Comparison of ENCODE assay signal across 9 cellular contexts in genomic region chr14:91897716-91898115, GRCh38. TPM values are rescaled to one million over a fixed set of nuclear protein-coding genes. Genes with fewer than 3 reads are reported as not detected.
DNase-seq lines count a peak whose midpoint lies in the region; ATAC-seq and TF ChIP-seq lines count a peak whose summit lies in the region.
"Not testable (repeated sequence)": the region's sequence is repeated elsewhere in the genome, so short reads cannot be mapped to it uniquely, and the experiment has no call there.
"Had no signal": no experiment of that assay in that cellular context is flagged by ENCODE, and none has a peak within 500 bp of the region (broad histone marks: within the 10 kb centered on the region; RNA-seq: fewer than 3 reads in every experiment).

No MANE protein-coding gene starts in this region.

- TF ChIP-seq EP300 in sigmoid colon (IDR thresholded peaks at IDR 0.05) = not testable (repeated sequence)

- not testable (repeated sequence) for H3K79me1 ChIP-seq in mesendoderm (ENCODE audit: low read length)

- H3K79me2 ChIP-seq in mesendoderm (ENCODE audit: control insufficient read depth, insufficient read depth, low read length) = not testable (repeated sequence)

- not testable (repeated sequence) for H2BK15ac ChIP-seq in mesendoderm (replicated peaks; ENCODE audit: low read depth)

- H3K4me1 ChIP-seq in ascending aorta (peaks cover 42 to 59% of the 10 kb centered on the region in 2 donors), right atrium auricular region (peaks cover 0 to 31% of the 10 kb centered on the region in 2 donors), sigmoid colon (peaks cover 0 to 84% (median 64%) of the 10 kb centered on the region in 4 donors), upper lobe of right lung (peaks cover 30% of the 10 kb centered on the region)
- H3K4me1 ChIP-seq in endodermal cell (ENCODE audit: control insufficient read depth, insufficient read depth, low read length); mesendoderm (ENCODE audit: control insufficient read depth, low read depth, low read length): not testable (repeated sequence)

- H3K27me3 ChIP-seq in ascending aorta; endodermal cell (ENCODE audit: control insufficient read depth, insufficient read depth, low read length, poor library complexity, severe bottlenecking); right atrium auricular region; mesendoderm (ENCODE audit: insufficient read depth, low read length, poor library complexity); sigmoid colon; upper lobe of right lung: not testable (repeated sequence)

- WGBS in endodermal cell (ENCODE audit: insufficient coverage in 1 of 2, insufficient read length in 1 of 2), 2 experiments = 93 to 94% methylated on average over 4 of the region's 5 CpGs
- whole genome bisulfite sequencing in mesendoderm (ENCODE audit: extremely low coverage, insufficient coverage, low lambda C conversion rate) = no CpG with 5 or more reads among the region's 5 CpGs
- WGBS in sigmoid colon, 2 donors = 94% methylated on average over 5 of the region's 5 CpGs

- not testable (repeated sequence) for H3K4ac ChIP-seq in mesendoderm (ENCODE audit: low read depth, low read length)

- H3K9me3 ChIP-seq in ascending aorta; endodermal cell (ENCODE audit: control insufficient read depth, low read length); right atrium auricular region; sigmoid colon; upper lobe of right lung: not testable (repeated sequence)

- H3K36me3 Mint-ChIP-seq in endodermal cell (ENCODE audit: low read depth) = not testable (repeated sequence)

- H3K4me2 ChIP-seq in mesendoderm (ENCODE audit: low read length) = not testable (repeated sequence)

- H3K4me1 Mint-ChIP-seq in endodermal cell = peaks cover 21% of the 10 kb centered on the region

- H3K9ac ChIP-seq in endodermal cell (ENCODE audit: extremely low read depth, low read length, poor library complexity, severe bottlenecking); mesendoderm (ENCODE audit: low read length): not testable (repeated sequence)

- H3K4me3 ChIP-seq in ascending aorta = peak overlapping the region in 1 of 2 donors; percentile 21
- H3K4me3 ChIP-seq in endodermal cell (ENCODE audit: low read length); right atrium auricular region; mesendoderm (ENCODE audit: low read length); sigmoid colon; upper lobe of right lung: not testable (repeated sequence)

- not testable (repeated sequence) for ATAC-seq in upper lobe of right lung

- intact Hi-C loops in ascending aorta (cut with DNase I) = loop anchor here (1.0 to 5.0 kb wide), 5 partner anchors 25 to 85 kb away; partner anchors contain the start of gene FBLN5
- intact Hi-C loops in sigmoid colon (cut with DNase I); upper lobe of right lung (cut with DNase I): not testable (repeated sequence)

- H3K56ac ChIP-seq in mesendoderm (ENCODE audit: low read length) = peak overlapping the region; percentile 54

- not testable (repeated sequence) for H2BK5ac ChIP-seq in mesendoderm (ENCODE audit: low read length)

- H3K27ac ChIP-seq in ascending aorta (peak overlapping the region; percentile 91 to 95), endodermal cell (ENCODE audit: low read depth, low read length) (peak overlapping the region; percentile 65), right atrium auricular region (peak overlapping the region; percentile 49 to 61), sigmoid colon (peak overlapping the region; percentile 61 to 83 (median 76)), temporal lobe (ENCODE audit: low read depth, low read length) (peak overlapping the region; percentile 59), upper lobe of right lung (peak overlapping the region; percentile 51)
- H3K27ac ChIP-seq in mesendoderm (ENCODE audit: low read depth, low read length) = not testable (repeated sequence)

- TF ChIP-seq CTCF in ascending aorta (IDR thresholded peaks at IDR 0.05); endodermal cell (conservative IDR thresholded peaks at IDR 0.05); right atrium auricular region (IDR thresholded peaks at IDR 0.05); sigmoid colon (IDR thresholded peaks at IDR 0.05); upper lobe of right lung (IDR thresholded peaks at IDR 0.05): not testable (repeated sequence)

- H3K18ac ChIP-seq in mesendoderm (ENCODE audit: low read length) = not testable (repeated sequence)

- not testable (repeated sequence) for H2AK5ac ChIP-seq in mesendoderm (ENCODE audit: low read length)

- H4K5ac ChIP-seq in mesendoderm (ENCODE audit: low read length) = not testable (repeated sequence)

- H3K27ac Mint-ChIP-seq in endodermal cell = peak overlapping the region; percentile 73

- not testable (repeated sequence) for H3K23ac ChIP-seq in mesendoderm (ENCODE audit: low read length)

- H3K27me3 Mint-ChIP-seq in endodermal cell (ENCODE audit: insufficient read depth) = not testable (repeated sequence)

- not testable (repeated sequence) for H3K4me3 Mint-ChIP-seq in endodermal cell

- peaks cover 0 to 12% of the 10 kb centered on the region in 2 donors for H3K36me3 ChIP-seq in ascending aorta
- not testable (repeated sequence) for H3K36me3 ChIP-seq in endodermal cell (ENCODE audit: control insufficient read depth, insufficient read depth, low read length); right atrium auricular region; mesendoderm (ENCODE audit: control insufficient read depth, insufficient read depth, low read length); sigmoid colon; upper lobe of right lung

- not testable (repeated sequence) for DNase-seq in ascending aorta (ENCODE audit: low spot score in 2 of 2); endodermal cell; right atrium auricular region (ENCODE audit: low spot score); mesendoderm; sigmoid colon; upper lobe of right lung

- not testable (repeated sequence) for TF ChIP-seq POLR2A in sigmoid colon (IDR thresholded peaks at IDR 0.05)

- not testable (repeated sequence) for H4K8ac ChIP-seq in mesendoderm (ENCODE audit: low read depth, low read length)

- H2BK120ac ChIP-seq in mesendoderm (ENCODE audit: low read depth, low read length) = not testable (repeated sequence)

- not testable (repeated sequence) for H3K9me3 Mint-ChIP-seq in endodermal cell

RNA-seq across cellular contexts. Expression of gene TC2N, which starts 30.4 kb away (rescaled TPM):
- total RNA-seq in ascending aorta (37.8 TPM), endodermal cell (10 to 100 TPM; 17.3 to 19.5 TPM), right atrium auricular region (10 to 100 TPM in 1 of 2 donors, 1 to 10 TPM in 1; 3.9 to 12.5 TPM), sigmoid colon (10 to 100 TPM; 12.1 to 49.2 (median 36.5) TPM), temporal lobe (4.4 TPM), upper lobe of right lung (56.7 TPM)
- 2.7 TPM for polyA plus RNA-seq in endodermal cell (2013, experiment 1 of 2)
- 3.1 TPM for polyA plus RNA-seq in endodermal cell (2013, experiment 2 of 2)
- polyA plus RNA-seq in mesendoderm (2013, experiment 1 of 2) = 15.5 TPM
- 16.7 TPM for polyA plus RNA-seq in mesendoderm (2013, experiment 2 of 2)
- 10 to 100 TPM; 24.9 to 41.6 (median 28.2) TPM for polyA plus RNA-seq in sigmoid colon
- total RNA-seq: HT1080, RPMI7951 had no signal

RNA-seq across cellular contexts. Expression of gene FBLN5, which starts 49.8 kb away (rescaled TPM):
- total RNA-seq in ascending aorta (280 TPM), endodermal cell (1 to 10 TPM; 4.0 to 4.8 TPM), right atrium auricular region (100 to 1,000 TPM; 125 to 132 TPM), sigmoid colon (100 to 1,000 TPM in 2 of 4 donors, 10 to 100 TPM in 2; 91.8 to 253 (median 103) TPM), temporal lobe (3.2 TPM), upper lobe of right lung (245 TPM)
- 4.0 TPM for polyA plus RNA-seq in endodermal cell (2013, experiment 1 of 2)
- 3.8 TPM for polyA plus RNA-seq in endodermal cell (2013, experiment 2 of 2)
- polyA plus RNA-seq in mesendoderm (2013, experiment 1 of 2) = 7.8 TPM
- polyA plus RNA-seq in mesendoderm (2013, experiment 2 of 2) = 8.4 TPM
- polyA plus RNA-seq in sigmoid colon = 10 to 100 TPM in 2 of 3 donors, 1 to 10 TPM in 1; 3.0 to 25.8 (median 19.5) TPM

Comparison
In these comparisons a context has a peak if more than half of its experiments do, and no peak if none do; other contexts are left out.
1. RNA of gene FBLN5, which starts 49.8 kb away (total RNA-seq): 280 TPM in ascending aorta (single experiment), 245 TPM in upper lobe of right lung (single experiment), 125 to 132 TPM in right atrium auricular region and 91.8 to 253 TPM in sigmoid colon; 4.0 to 4.8 TPM in endodermal cell and 3.2 TPM in temporal lobe (single experiment); every median in the first group is over 10 times any median in the second.